In genomic region chr21:33244781-33245105, GRCh38 we compare ENCODE assay signal across 12 cellular contexts. TPM values are rescaled to one million over a fixed set of nuclear protein-coding genes. Genes with fewer than 3 reads are reported as not detected.
DNase-seq lines count a peak whose midpoint lies in the region; ATAC-seq, FAIRE-seq and TF ChIP-seq lines count a peak whose summit lies in the region.
"Had no signal": no experiment of that assay in that cellular context is flagged by ENCODE, and none has a peak within 500 bp of the region (broad histone marks: within the 10 kb centered on the region; RNA-seq: fewer than 3 reads in every experiment).

No MANE protein-coding gene starts in this region.

- H3K9me3 ChIP-seq in GM12878 (replicated peaks; ENCODE audit: control insufficient read depth, insufficient read depth, low read length) (no peaks in the 10 kb centered on the region), tibial artery (no peaks in the 10 kb centered on the region)
- H3K9me3 ChIP-seq: ovary had no signal

- RAD21 ChIA-PET in GM12878 (lab: Charles Lee; ENCODE audit: unreplicated experiment): no interaction called here

- no peak for TF ChIP-seq POLR2A in GM12878 (IDR thresholded peaks at IDR 0.05; ENCODE audit: low read depth, low read length)

- POLR2A ChIA-PET in GM12878 (lab: Charles Lee): interaction anchor here (0.7 kb wide), 1 partner anchor 12 kb away, joined by 3 read pairs; no protein-coding TSS in a partner anchor

- no peaks in the 10 kb centered on the region for H4K20me1 ChIP-seq in GM12878 (ENCODE audit: control insufficient read depth, insufficient read depth)

- BruUV-seq in GM12878 (replicated peaks; lab: Mats Ljungman, UMichigan): no TSS peak

- TF ChIP-seq EP300 in GM12878 (IDR thresholded peaks at IDR 0.05; ENCODE audit: borderline replicate concordance in 1 of 2, control insufficient read depth in 1 of 2, low read depth in 2 of 2, low read length in 2 of 2): no peak

- no peak overlapping the region for H2AFZ ChIP-seq in GM12878 (ENCODE audit: control insufficient read depth, low read depth, low read length)

- H3K79me2 ChIP-seq in GM12878 (ENCODE audit: control insufficient read depth, insufficient read depth, low read length): peaks cover 33% of the 10 kb centered on the region

- 92% methylated on average over 2 of the region's 2 CpGs for WGBS in GM12878 (ENCODE audit: insufficient coverage, insufficient replicate concordance, low lambda C conversion rate, missing lambda C conversion rate)

- peaks cover 58% of the 10 kb centered on the region for H3K36me3 Mint-ChIP-seq in activated T-cell treated with anti-CD3 and anti-CD28 coated beads, Interleukin-2, amount 50 U/mL, for 4 hours (ENCODE audit: insufficient read depth)
- H3K36me3 Mint-ChIP-seq in stimulated activated naive B cell treated with anti-CD40 and anti-IgM and Interleukin-4, amounts not matched to agents 10 μg/mL and 1 μg/mL and 100 μg/mL, for 72 hours: peaks cover 62 to 66% of the 10 kb centered on the region in 2 donors

- intact Hi-C loops in GM12878 (cut with micrococcal nuclease; ENCODE audit: unreplicated experiment) (no loop called here), tibial artery (cut with DNase I; ENCODE audit: low total_unique reads) (no loop called here)

- TF ChIP-seq CTCF in GM12878 (IDR thresholded peaks at IDR 0.05 in 2 of 3, conservative IDR thresholded peaks at IDR 0.05 in 1 of 3; ENCODE audit: control insufficient read depth in 2 of 3, extremely low read depth in 1 of 3, insufficient read depth in 1 of 3, low read depth in 3 of 3, low read length in 3 of 3): no peak
- no peak for TF ChIP-seq CTCF in tibial artery (IDR thresholded peaks at IDR 0.05)

- H3K4me3 Mint-ChIP-seq in activated T-cell treated with anti-CD3 and anti-CD28 coated beads, Interleukin-2, amount 50 U/mL, for 4 hours: peak overlapping the region; percentile 53
- H3K4me3 Mint-ChIP-seq in stimulated activated naive B cell treated with anti-CD40 and anti-IgM and Interleukin-4, amounts not matched to agents 10 μg/mL and 1 μg/mL and 100 μg/mL, for 72 hours: no peak overlapping the region
- H3K4me3 Mint-ChIP-seq: type B pancreatic cell had no signal

- no peaks in the 10 kb centered on the region for H3K9me3 Mint-ChIP-seq in activated T-cell treated with anti-CD3 and anti-CD28 coated beads, Interleukin-2, amount 50 U/mL, for 4 hours
- no peaks in the 10 kb centered on the region for H3K9me3 Mint-ChIP-seq in stimulated activated naive B cell treated with anti-CD40 and anti-IgM and Interleukin-4, amounts not matched to agents 10 μg/mL and 1 μg/mL and 100 μg/mL, for 72 hours
- H3K9me3 Mint-ChIP-seq: type B pancreatic cell had no signal

- H3K27me3 Mint-ChIP-seq in activated T-cell treated with anti-CD3 and anti-CD28 coated beads, Interleukin-2, amount 50 U/mL, for 4 hours (ENCODE audit: low read depth): no peaks in the 10 kb centered on the region
- H3K27me3 Mint-ChIP-seq in stimulated activated naive B cell treated with anti-CD40 and anti-IgM and Interleukin-4, amounts not matched to agents 10 μg/mL and 1 μg/mL and 100 μg/mL, for 72 hours: no peaks in the 10 kb centered on the region
- H3K27me3 Mint-ChIP-seq: type B pancreatic cell had no signal

- no peak for FAIRE-seq in GM12878 (lab: Jason Lieb, UNC)

- no peak overlapping the region for H3K9ac ChIP-seq in GM12878 (ENCODE audit: control insufficient read depth, insufficient read depth, low read length)

- SMC1A ChIA-PET in GM12878 (lab: Charles Lee; ENCODE audit: uncharacterized antibody, unreplicated experiment): interaction anchor here (1.3 kb wide), 1 partner anchor 16 kb away, joined by 4 read pairs; no protein-coding TSS in a partner anchor

- H3K4me3 ChIP-seq in GM12878 (no peak overlapping the region), tibial artery (no peak overlapping the region)
- H3K4me3 ChIP-seq: ovary had no signal

- TF ChIP-seq RAD21 in GM12878 (IDR thresholded peaks at IDR 0.05; ENCODE audit: insufficient read depth, low read depth, low read length): no peak

- in situ Hi-C loops in GM12878 (cut with MboI): no loop called here

- CTCF ChIA-PET in GM12878 (lab: Yijun Ruan, JAX): interaction anchor here (0.9 kb wide), 1 partner anchor 15 kb away, joined by 3 read pairs; no protein-coding TSS in a partner anchor

- H3K4me2 ChIP-seq in GM12878 (ENCODE audit: control insufficient read depth, insufficient read depth): no peak overlapping the region

- DNase-seq in activated T-cell treated with anti-CD3 and anti-CD28 coated beads, Interleukin-2, amount 50 U/mL, for 4 hours: no peak
- no peak for DNase-seq in activated T-cell treated with anti-CD3 and anti-CD28 coated beads, Interleukin-2, amount 50 U/mL, for 48 hours
- DNase-seq in OCI-M1 (lab: John Stamatoyannopoulos, UW) (peak; percentile 84), GM12878 (ENCODE audit: low read depth, low spot score) (no peak), tibial artery (no peak), NCI-H2029 (lab: John Stamatoyannopoulos, UW) (no peak)
- no peak for DNase-seq in stimulated activated naive B cell treated with anti-CD40 and anti-IgM and Interleukin-4, amounts not matched to agents 10 μg/mL and 1 μg/mL and 100 μg/mL, for 72 hours
- DNase-seq: mesenchymal stem cell, ovary, SW 1271 had no signal

- H3K27me3 ChIP-seq in GM12878 (replicated peaks in 1 of 2; ENCODE audit: control insufficient read depth in 2 of 2, insufficient read depth in 2 of 2, low read length in 1 of 2) (no peaks in the 10 kb centered on the region), tibial artery (no peaks in the 10 kb centered on the region)
- H3K27me3 ChIP-seq: ovary had no signal

- peak in 1 of 2 donors; percentile 36 for ATAC-seq in activated T-cell treated with anti-CD3 and anti-CD28 coated beads, Interleukin-2, amount 50 U/mL, for 4 hours
- ATAC-seq in GM12878: no peak
- ATAC-seq in stimulated activated naive B cell treated with anti-CD40 and anti-IgM and Interleukin-4, amounts not matched to agents 10 μg/mL and 1 μg/mL and 100 μg/mL, for 72 hours (replicated peaks): peak; percentile 70 to 72
- ATAC-seq in GM21367 (IDR thresholded peaks at IDR 0.05; ENCODE audit: unreplicated experiment): no peak

- H3K27ac Mint-ChIP-seq in stimulated activated naive B cell treated with anti-CD40 and anti-IgM and Interleukin-4, amounts not matched to agents 10 μg/mL and 1 μg/mL and 100 μg/mL, for 72 hours: no peak overlapping the region
- H3K27ac Mint-ChIP-seq: type B pancreatic cell had no signal

- H3K4me1 ChIP-seq in GM12878 (ENCODE audit: control insufficient read depth, insufficient read depth, low read length): peaks cover 28% of the 10 kb centered on the region
- no peaks in the 10 kb centered on the region for H3K4me1 ChIP-seq in tibial artery

- H3K36me3 ChIP-seq in GM12878 (ENCODE audit: control insufficient read depth in 2 of 2, insufficient read depth in 2 of 2, low read length in 1 of 2): peaks cover 22 to 49% of the 10 kb centered on the region in 2 experiments
- peaks cover 43 to 53% (median 46%) of the 10 kb centered on the region in 3 donors for H3K36me3 ChIP-seq in tibial artery
- H3K36me3 ChIP-seq: ovary had no signal

- peak overlapping the region; percentile 64 for H3K27ac ChIP-seq in GM12878 (ENCODE audit: control insufficient read depth, insufficient read depth)
- no peak overlapping the region for H3K27ac ChIP-seq in tibial artery
- H3K27ac ChIP-seq: ovary had no signal

- peaks cover 83% of the 10 kb centered on the region for H3K4me1 Mint-ChIP-seq in activated T-cell treated with anti-CD3 and anti-CD28 coated beads, Interleukin-2, amount 50 U/mL, for 4 hours (ENCODE audit: low read depth)
- peaks cover 23 to 59% of the 10 kb centered on the region in 2 donors for H3K4me1 Mint-ChIP-seq in stimulated activated naive B cell treated with anti-CD40 and anti-IgM and Interleukin-4, amounts not matched to agents 10 μg/mL and 1 μg/mL and 100 μg/mL, for 72 hours

TF ChIP-seq in GM12878, 131 proteins besides CTCF, POLR2A, EP300 and RAD21 (continues in another document):
- TF ChIP-seq CHD4 (IDR thresholded peaks at IDR 0.05): no peak

RNA-seq across cellular contexts. Expression of gene IFNAR2, which starts 15.0 kb away (rescaled TPM):
- 10 to 100 TPM; 13.9 to 20.2 (median 14.7) TPM for total RNA-seq in activated T-cell treated with anti-CD3 and anti-CD28 coated beads, Interleukin-2, amount 50 U/mL, for 4 hours
- 126 and 141 TPM in 2 replicates for total RNA-seq in GM12878 (2013; cell fraction: nucleolus; rRNA removed)
- total RNA-seq in GM12878 (2014; rRNA removed): 13.6 and 15.9 TPM in 2 replicates
- 17.8 and 20.4 TPM in 2 replicates for total RNA-seq in GM12878 (2014; rRNA removed; fragmentation: Illumina TruSeq; extraction: Trizol)
- 57.7 and 64.7 TPM in 2 replicates for total RNA-seq in GM12878 (2021)
- 70.8 TPM for polyA plus RNA-seq in GM12878 (2011; ENCODE audit: low read depth)
- polyA plus RNA-seq in GM12878 (2011; rRNA removed): 99.7 and 143 TPM in 2 replicates
- polyA plus RNA-seq in GM12878 (2011; cell fraction: cytosol; rRNA removed): 30.3 and 40.8 TPM in 2 replicates
- 41.7 and 46.0 TPM in 2 replicates for polyA plus RNA-seq in GM12878 (2011; cell fraction: nucleus; rRNA removed)
- polyA plus RNA-seq in GM12878 (2012): 47.7 and 70.7 TPM in 2 replicates
- polyA plus RNA-seq in GM12878 (2014; fragmentation: Illumina TruSeq; extraction: Trizol): 76.6 and 99.0 TPM in 2 replicates
- polyA plus RNA-seq in GM12878 (2014; fragmentation: Nextera tagmentation; extraction: Ambion mirVana): 10 to 100 TPM in 1 of 2 experiments, 1 to 10 TPM in 1; 8.5 to 23.3 TPM
- 29.1 and 51.4 TPM in 2 replicates for polyA plus RNA-seq in GM12878 (2014; rRNA removed)
- 10 to 100 TPM; 66.1 to 67.4 TPM for polyA plus RNA-seq in GM12878 (2016; fragmentation: Nextera tagmentation; extraction: Ambion mirVana)
- 41.2 and 93.3 TPM in 2 replicates for polyA minus RNA-seq in GM12878 (2011; rRNA and poly(A)+ RNA removed)
- polyA minus RNA-seq in GM12878 (2011; cell fraction: cytosol; rRNA and poly(A)+ RNA removed): 18.4 and 19.6 TPM in 2 replicates
- polyA minus RNA-seq in GM12878 (2011; cell fraction: nucleus; rRNA and poly(A)+ RNA removed): 16.2 and 23.5 TPM in 2 replicates

RNA-seq across cellular contexts. Expression of gene IL10RB, which starts 21.4 kb away (rescaled TPM):
- total RNA-seq in activated T-cell treated with anti-CD3 and anti-CD28 coated beads, Interleukin-2, amount 50 U/mL, for 4 hours: 10 to 100 TPM in 2 of 3 donors, 1 to 10 TPM in 1; 9.3 to 11.6 (median 10.2) TPM
- total RNA-seq in GM12878 (2013; cell fraction: nucleolus; rRNA removed): 35.3 and 38.4 TPM in 2 replicates
- total RNA-seq in GM12878 (2014; rRNA removed) (37.3 and 44.5 TPM in 2 replicates), GM12878 (2014; rRNA removed; fragmentation: Illumina TruSeq; extraction: Trizol) (30.0 and 32.4 TPM in 2 replicates), GM12878 (2021) (22.7 and 26.9 TPM in 2 replicates)
- 28.8 TPM for polyA plus RNA-seq in GM12878 (2011; ENCODE audit: low read depth)
- polyA plus RNA-seq in GM12878 (2011; rRNA removed) (31.4 and 37.4 TPM in 2 replicates), GM12878 (2014; fragmentation: Illumina TruSeq; extraction: Trizol) (27.3 and 37.5 TPM in 2 replicates), GM12878 (2014; fragmentation: Nextera tagmentation; extraction: Ambion mirVana) (10 to 100 TPM; 15.0 to 23.3 TPM), GM12878 (2014; rRNA removed) (27.2 and 31.1 TPM in 2 replicates), GM12878 (2016; fragmentation: Nextera tagmentation; extraction: Ambion mirVana) (10 to 100 TPM; 49.8 to 55.1 TPM)
- 32.9 and 43.8 TPM in 2 replicates for polyA plus RNA-seq in GM12878 (2011; cell fraction: cytosol; rRNA removed)
- polyA plus RNA-seq in GM12878 (2011; cell fraction: nucleus; rRNA removed): 13.2 and 14.8 TPM in 2 replicates
- polyA plus RNA-seq in GM12878 (2012): 30.3 and 41.4 TPM in 2 replicates
- 43.3 and 51.9 TPM in 2 replicates for polyA minus RNA-seq in GM12878 (2011; rRNA and poly(A)+ RNA removed)
- polyA minus RNA-seq in GM12878 (2011; cell fraction: cytosol; rRNA and poly(A)+ RNA removed): 15.5 and 18.2 TPM in 2 replicates
- 8.2 and 10.6 TPM in 2 replicates for polyA minus RNA-seq in GM12878 (2011; cell fraction: nucleus; rRNA and poly(A)+ RNA removed)

Comparison
In these comparisons a context has a peak if more than half of its experiments do, and no peak if none do; other contexts are left out.
1. ATAC-seq: peak in stimulated activated naive B cell treated with anti-CD40 and anti-IgM and Interleukin-4, amounts not matched to agents 10 μg/mL and 1 μg/mL and 100 μg/mL, for 72 hours (2 of 2); none in GM12878 (single experiment) and GM21367 (single experiment).